Comparison of ENCODE assay signal across 26 cellular contexts in genomic region chr4:107167051-107167450, GRCh38.
"Had no signal": no experiment of that assay in that cellular context is flagged by ENCODE, and none has a peak within 500 bp of the region (broad histone marks: within the 10 kb centered on the region; RNA-seq: fewer than 3 reads in every experiment).

No MANE protein-coding gene starts in this region.

- H3K9me3 ChIP-seq: ovary, right lobe of liver, thyroid gland had no signal

- H3K4me1 Mint-ChIP-seq: naive thymus-derived CD4-positive, alpha-beta T cell; natural killer cell; nephron; neural progenitor cell; stimulated activated memory B cell treated with anti-CD40 and anti-IgM and Interleukin-4, amounts not matched to agents 10 μg/mL and 1 μg/mL and 100 μg/mL, for 72 hours had no signal

- H3K27ac ChIP-seq: neural progenitor cell, ovary, parathyroid adenoma, psoas muscle, right lobe of liver, sigmoid colon, stomach, thoracic aorta, thyroid gland, tibial nerve, upper lobe of left lung had no signal

- H3K36me3 Mint-ChIP-seq: naive thymus-derived CD4-positive, alpha-beta T cell; neural progenitor cell; stimulated activated memory B cell treated with anti-CD40 and anti-IgM and Interleukin-4, amounts not matched to agents 10 μg/mL and 1 μg/mL and 100 μg/mL, for 72 hours had no signal

- H3K36me3 ChIP-seq: neural progenitor cell, ovary, right lobe of liver, sigmoid colon, stomach, thoracic aorta, thyroid gland, tibial nerve, upper lobe of left lung had no signal

- H3K4me3 Mint-ChIP-seq: naive thymus-derived CD4-positive, alpha-beta T cell; natural killer cell; nephron; neural progenitor cell; stimulated activated memory B cell treated with anti-CD40 and anti-IgM and Interleukin-4, amounts not matched to agents 10 μg/mL and 1 μg/mL and 100 μg/mL, for 72 hours had no signal

- DNase-seq: naive thymus-derived CD4-positive, alpha-beta T cell; natural killer cell; ovary; psoas muscle; right cardiac atrium; right lobe of liver; sigmoid colon; small intestine; stimulated activated CD4-positive, alpha-beta T cell treated with anti-CD3 and anti-CD28 coated beads, Interleukin-12 subunit alpha, Interleukin-12 subunit beta, amount 100 ng/mL, for 4 hours; stimulated activated CD4-positive, alpha-beta T cell treated with anti-CD3 and anti-CD28 coated beads, Interleukin-1b, Interleukin-23, amount 100 ng/mL, for 48 hours; stimulated activated CD4-positive, alpha-beta T cell treated with anti-CD3 and anti-CD28 coated beads, Interleukin-4, amount 100 ng/mL, for 1 hour; stimulated activated CD4-positive, alpha-beta T cell treated with anti-CD3 and anti-CD28 coated beads, Interleukin-4, amount 100 ng/mL, for 4 hours; stimulated activated CD8-positive, alpha-beta memory T cell treated with anti-CD3 and anti-CD28 coated beads, Interleukin-4, amount 100 ng/mL, for 48 hours; stimulated activated naive CD4-positive, alpha-beta T cell; stimulated activated naive CD8-positive, alpha-beta T cell treated with anti-CD3 and anti-CD28 coated beads, Interleukin-15, Interleukin-2, amounts not matched to agents 100 U/mL and 50 U/mL, for 24 hours; stomach; thyroid gland; trophoblast cell; upper lobe of left lung had no signal

- H3K27ac Mint-ChIP-seq: naive thymus-derived CD4-positive, alpha-beta T cell; natural killer cell; nephron; neural progenitor cell; progenitor cell of endocrine pancreas; stimulated activated memory B cell treated with anti-CD40 and anti-IgM and Interleukin-4, amounts not matched to agents 10 μg/mL and 1 μg/mL and 100 μg/mL, for 72 hours had no signal

- ATAC-seq: naive thymus-derived CD4-positive, alpha-beta T cell; natural killer cell; psoas muscle; right cardiac atrium; right lobe of liver; stimulated activated memory B cell treated with anti-CD40 and anti-IgM and Interleukin-4, amounts not matched to agents 10 μg/mL and 1 μg/mL and 100 μg/mL, for 72 hours; stimulated activated naive CD8-positive, alpha-beta T cell treated with anti-CD3 and anti-CD28 coated beads, Interleukin-15, Interleukin-2, amounts not matched to agents 100 U/mL and 50 U/mL, for 24 hours had no signal

- H3K4me1 ChIP-seq: neural progenitor cell, parathyroid adenoma, right lobe of liver, sigmoid colon, stomach, thyroid gland, tibial nerve, upper lobe of left lung had no signal

- H3K4me3 ChIP-seq: neural progenitor cell, ovary, psoas muscle, right lobe of liver, sigmoid colon, stomach, thoracic aorta, thyroid gland, tibial nerve, upper lobe of left lung had no signal

- H3K27me3 Mint-ChIP-seq: naive thymus-derived CD4-positive, alpha-beta T cell; progenitor cell of endocrine pancreas; stimulated activated memory B cell treated with anti-CD40 and anti-IgM and Interleukin-4, amounts not matched to agents 10 μg/mL and 1 μg/mL and 100 μg/mL, for 72 hours had no signal

- H3K27me3 ChIP-seq: neural progenitor cell, ovary, right lobe of liver, sigmoid colon, stomach, thyroid gland, tibial nerve, upper lobe of left lung had no signal
